Comparison of ENCODE assay signal across 1 cellular context in the genomic region with DNA sequence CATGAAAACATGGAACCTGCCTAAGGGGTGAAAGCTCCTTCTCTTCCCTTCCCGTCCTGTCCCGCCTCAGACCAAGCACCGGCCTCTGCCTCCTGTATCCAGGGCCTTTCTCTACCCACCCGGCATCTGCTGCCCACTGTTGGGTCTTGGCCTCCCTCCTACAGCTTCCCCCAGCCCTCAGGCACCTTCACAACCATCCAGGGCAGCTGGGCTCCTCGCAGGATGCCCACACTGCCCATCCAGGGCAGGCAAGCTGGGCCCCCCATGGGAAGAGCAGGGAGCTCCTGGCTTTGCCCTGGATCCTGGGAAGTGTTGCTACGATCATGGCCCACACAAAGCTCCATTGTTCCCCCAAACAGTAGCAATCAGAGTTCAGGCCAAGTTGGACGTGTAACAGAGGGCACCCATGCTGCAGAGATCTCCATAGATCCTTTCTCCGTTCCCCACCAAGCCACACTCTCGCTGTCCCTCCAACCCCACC.
TF ChIP-seq lines count a peak whose summit lies in the region.

No MANE protein-coding gene starts in this region.

TF ChIP-seq in HepG2, 621 proteins besides CTCF, POLR2A, EP300 and RAD21:
- TF ChIP-seq HNRNPLL (IDR thresholded peaks at IDR 0.05; ENCODE audit: low read depth, low read length, poor library complexity, severe bottlenecking) (peak; percentile 14), JUN (CRISPR knock-in tag; IDR thresholded peaks at IDR 0.05) (no peak), ZNF24 (IDR thresholded peaks at IDR 0.05) (no peak), ONECUT2 (CRISPR knock-in tag; IDR thresholded peaks at IDR 0.05) (no peak)
- TF ChIP-seq, protein P1, sequence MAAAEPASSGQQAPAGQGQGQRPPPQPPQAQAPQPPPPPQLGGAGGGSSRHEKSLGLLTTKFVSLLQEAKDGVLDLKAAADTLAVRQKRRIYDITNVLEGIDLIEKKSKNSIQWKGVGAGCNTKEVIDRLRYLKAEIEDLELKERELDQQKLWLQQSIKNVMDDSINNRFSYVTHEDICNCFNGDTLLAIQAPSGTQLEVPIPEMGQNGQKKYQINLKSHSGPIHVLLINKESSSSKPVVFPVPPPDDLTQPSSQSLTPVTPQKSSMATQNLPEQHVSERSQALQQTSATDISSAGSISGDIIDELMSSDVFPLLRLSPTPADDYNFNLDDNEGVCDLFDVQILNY (CRISPR knock-in tag; conservative IDR thresholded peaks at IDR 0.05): no peak
